ENCODE assay signal across 18 cellular contexts in the genomic region with DNA sequence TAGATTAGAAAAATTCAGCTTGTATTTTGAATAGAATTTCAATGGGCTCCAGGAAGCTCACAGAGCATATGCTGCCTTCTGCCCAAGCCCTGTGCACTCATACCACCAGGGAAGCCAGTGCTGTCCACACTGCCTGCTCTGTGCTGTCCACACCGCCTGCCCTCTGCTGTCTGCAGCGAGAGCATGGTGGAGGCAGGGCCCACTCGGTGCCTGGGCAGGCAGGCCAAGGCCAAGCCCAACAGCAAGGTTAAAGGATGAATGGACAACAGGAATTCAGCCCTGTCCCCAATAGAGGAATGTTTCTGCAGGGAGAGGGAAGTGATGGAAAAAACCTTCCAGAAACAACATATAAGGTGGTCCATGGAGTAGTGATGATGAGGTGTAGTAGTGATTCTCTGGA.
"Had no signal": no experiment of that assay in that cellular context is flagged by ENCODE, and none has a peak within 500 bp of the region (broad histone marks: within the 10 kb centered on the region; RNA-seq: fewer than 3 reads in every experiment).

No MANE protein-coding gene starts in this region.

- H3K4me1 ChIP-seq: esophagus squamous epithelium, gastroesophageal sphincter, right atrium auricular region, suprapubic skin, thyroid gland, upper lobe of left lung, vagina had no signal

- H3K36me3 ChIP-seq: esophagus squamous epithelium, gastroesophageal sphincter, ovary, right atrium auricular region, sigmoid colon, suprapubic skin, thyroid gland, upper lobe of left lung, vagina had no signal

- DNase-seq: effector memory CD4-positive, alpha-beta T cell; esophagus squamous epithelium; foreskin fibroblast; head of caudate nucleus; left cardiac atrium; naive thymus-derived CD4-positive, alpha-beta T cell; ovary; sigmoid colon; stimulated activated CD4-positive, alpha-beta T cell treated with anti-CD3 and anti-CD28 coated beads, Interleukin-12 subunit alpha, Interleukin-12 subunit beta, amount 100 ng/mL, for 4 hours; stimulated activated naive CD8-positive, alpha-beta T cell treated with anti-CD3 and anti-CD28 coated beads, Interleukin-15, Interleukin-2, amounts not matched to agents 100 U/mL and 50 U/mL, for 24 hours; thyroid gland had no signal

- H3K9me3 ChIP-seq: gastroesophageal sphincter, ovary, suprapubic skin, thyroid gland, upper lobe of left lung, vagina had no signal

- H3K27ac Mint-ChIP-seq: naive thymus-derived CD4-positive, alpha-beta T cell had no signal

- ATAC-seq: gastroesophageal sphincter; left cardiac atrium; naive thymus-derived CD4-positive, alpha-beta T cell; stimulated activated naive CD8-positive, alpha-beta T cell treated with anti-CD3 and anti-CD28 coated beads, Interleukin-15, Interleukin-2, amounts not matched to agents 100 U/mL and 50 U/mL, for 24 hours had no signal

- H3K27ac ChIP-seq: esophagus squamous epithelium, gastroesophageal sphincter, hepatocyte, ovary, right atrium auricular region, sigmoid colon, skin epidermis, suprapubic skin, thyroid gland, upper lobe of left lung, vagina had no signal

- H3K27me3 ChIP-seq: esophagus squamous epithelium, gastroesophageal sphincter, hepatocyte, ovary, right atrium auricular region, sigmoid colon, suprapubic skin, thyroid gland, upper lobe of left lung, vagina had no signal

- H3K4me3 Mint-ChIP-seq: naive thymus-derived CD4-positive, alpha-beta T cell had no signal

- H3K36me3 Mint-ChIP-seq: naive thymus-derived CD4-positive, alpha-beta T cell had no signal

- H3K4me3 ChIP-seq: esophagus squamous epithelium, gastroesophageal sphincter, hepatocyte, ovary, right atrium auricular region, sigmoid colon, skin epidermis, suprapubic skin, thyroid gland, upper lobe of left lung, vagina had no signal
